21 cellular contexts compared by ENCODE assay signal in the genomic region with DNA sequence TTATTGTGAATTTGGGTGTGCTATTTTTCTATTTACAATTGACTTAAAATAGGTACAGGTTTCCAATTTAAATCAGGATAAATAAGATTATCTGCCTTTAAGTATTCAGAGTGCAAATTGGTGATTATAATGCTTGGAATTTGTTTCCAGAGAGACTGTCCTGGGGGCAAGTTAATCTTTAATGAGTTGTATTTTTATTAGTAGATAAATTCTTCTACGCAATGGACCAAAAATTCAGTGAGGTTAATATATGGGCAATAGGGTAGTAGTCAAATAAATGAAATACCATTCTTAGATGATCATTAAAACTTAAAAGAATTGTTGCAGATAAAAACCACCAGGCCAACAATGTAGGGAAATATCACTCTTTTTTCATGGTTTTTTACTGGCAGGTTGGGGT. TPM values are rescaled to one million over a fixed set of nuclear protein-coding genes. Genes with fewer than 3 reads are reported as not detected.
A peak's percentile ranks its signal among the peaks of the same experiment; 100 is the strongest.
DNase-seq lines count a peak whose midpoint lies in the region; ATAC-seq and TF ChIP-seq lines count a peak whose summit lies in the region.
"Had no signal": no experiment of that assay in that cellular context is flagged by ENCODE, and none has a peak within 500 bp of the region (broad histone marks: within the 10 kb centered on the region; RNA-seq: fewer than 3 reads in every experiment).

No MANE protein-coding gene starts in this region.

- H3K4me1 Mint-ChIP-seq in Calu3 (ENCODE audit: low read depth, unreplicated experiment) = peaks cover 52% of the 10 kb centered on the region
- peaks cover 7% of the 10 kb centered on the region for H3K4me1 Mint-ChIP-seq in glutamatergic neuron (ENCODE audit: low read depth, unreplicated experiment)

- H3K9me3 ChIP-seq in adipocyte (ENCODE audit: control insufficient read depth, low read length) (no peaks in the 10 kb centered on the region), psoas muscle (no peaks in the 10 kb centered on the region)

- H3K9me3 Mint-ChIP-seq in Calu3 (ENCODE audit: low read depth, unreplicated experiment) (no peaks in the 10 kb centered on the region), glutamatergic neuron (ENCODE audit: unreplicated experiment) (no peaks in the 10 kb centered on the region)
- H3K9me3 Mint-ChIP-seq: activated B cell treated with CpG ODN at 0.5 μM for 24 hours; activated CD4-positive, alpha-beta memory T cell treated with anti-CD3 and anti-CD28 coated beads, Interleukin-2, amount 10 ng/mL, durations not matched to agents 7 days and 5 days; activated naive CD4-positive, alpha-beta T cell treated with anti-CD3 and anti-CD28 coated beads for 36 hours; activated T-cell treated with anti-CD3 and anti-CD28 coated beads, Interleukin-2, amount 50 U/mL, for 24 hours had no signal

- no peak overlapping the region for H3K27ac ChIP-seq in psoas muscle

- no peaks in the 10 kb centered on the region for H3K27me3 Mint-ChIP-seq in Calu3 (ENCODE audit: unreplicated experiment)
- peaks cover 2% of the 10 kb centered on the region for H3K27me3 Mint-ChIP-seq in glutamatergic neuron (ENCODE audit: unreplicated experiment)

- no TSS peak for BruUV-seq in Calu3 (replicated peaks; lab: Mats Ljungman, UMichigan)

- peaks cover 42% of the 10 kb centered on the region for H3K4me1 ChIP-seq in adipocyte (ENCODE audit: control insufficient read depth, insufficient read depth, low read length)
- H3K4me1 ChIP-seq in psoas muscle = peaks cover 6% of the 10 kb centered on the region

- peak overlapping the region; percentile 93 for H3K9ac ChIP-seq in adipocyte (ENCODE audit: low read length)

- ATAC-seq in psoas muscle (no peak), HG03520 (IDR thresholded peaks at IDR 0.05; ENCODE audit: unreplicated experiment) (no peak)
- ATAC-seq: sciatic nerve had no signal

- peak overlapping the region; percentile 77 for H3K4me3 Mint-ChIP-seq in Calu3 (ENCODE audit: low read depth, unreplicated experiment)
- no peak overlapping the region for H3K4me3 Mint-ChIP-seq in glutamatergic neuron (ENCODE audit: unreplicated experiment)
- H3K4me3 Mint-ChIP-seq: activated B cell treated with CpG ODN at 0.5 μM for 24 hours; activated CD4-positive, alpha-beta memory T cell treated with anti-CD3 and anti-CD28 coated beads, Interleukin-2, amount 10 ng/mL, durations not matched to agents 7 days and 5 days; activated naive CD4-positive, alpha-beta T cell treated with anti-CD3 and anti-CD28 coated beads for 36 hours; activated T-cell treated with anti-CD3 and anti-CD28 coated beads, Interleukin-2, amount 50 U/mL, for 24 hours; CD8-positive, alpha-beta memory T cell had no signal

- H3K4me3 ChIP-seq in adipocyte (ENCODE audit: low read length) (peak overlapping the region; percentile 91), fibroblast of the aortic adventitia (ENCODE audit: low read depth, low read length) (peak overlapping the region; percentile 91), psoas muscle (peak overlapping the region; percentile 80)
- H3K4me3 ChIP-seq: lung had no signal

- TF ChIP-seq CTCF in Calu3 (IDR thresholded peaks at IDR 0.05; ENCODE audit: unreplicated experiment) (no peak), fibroblast of the aortic adventitia (IDR thresholded peaks at IDR 0.05; ENCODE audit: insufficient read depth, low read length) (no peak), psoas muscle (IDR thresholded peaks at IDR 0.05) (no peak), glutamatergic neuron (IDR thresholded peaks at IDR 0.05; ENCODE audit: partially characterized antibody, unreplicated experiment) (no peak)

- H3K27me3 ChIP-seq in adipocyte (replicated peaks; ENCODE audit: control insufficient read depth, insufficient read depth, low read length) (no peaks in the 10 kb centered on the region), psoas muscle (ENCODE audit: insufficient read depth in 3 of 3, low read length in 2 of 3) (peaks cover 0 to 5% (median 3%) of the 10 kb centered on the region in 3 donors)

- no peaks in the 10 kb centered on the region for H3K36me3 ChIP-seq in adipocyte (ENCODE audit: control insufficient read depth, insufficient read depth, low read length, severe bottlenecking)
- no peaks in the 10 kb centered on the region for H3K36me3 ChIP-seq in psoas muscle (ENCODE audit: insufficient read depth in 1 of 2, low read depth in 1 of 2)

- H3K27ac Mint-ChIP-seq in Calu3 (ENCODE audit: unreplicated experiment) (peak overlapping the region; percentile 89), glutamatergic neuron (ENCODE audit: unreplicated experiment) (no peak overlapping the region)
- H3K27ac Mint-ChIP-seq: activated B cell treated with CpG ODN at 0.5 μM for 24 hours; activated CD4-positive, alpha-beta memory T cell treated with anti-CD3 and anti-CD28 coated beads, Interleukin-2, amount 10 ng/mL, durations not matched to agents 7 days and 5 days; activated naive CD4-positive, alpha-beta T cell treated with anti-CD3 and anti-CD28 coated beads for 36 hours; activated T-cell treated with anti-CD3 and anti-CD28 coated beads, Interleukin-2, amount 50 U/mL, for 24 hours; CD8-positive, alpha-beta memory T cell had no signal

- DNase-seq in Calu3 (peak; percentile 44), adipocyte (ENCODE audit: low read depth) (no peak), fibroblast of the aortic adventitia (ENCODE audit: low read depth) (peak; percentile 47), psoas muscle (no peak), glutamatergic neuron (no peak)
- DNase-seq in activated CD8-positive, alpha-beta memory T cell treated with anti-CD3 and anti-CD28 coated beads, Interleukin-2, amount 50 U/mL, for 4 hours = no peak
- DNase-seq: activated B cell treated with CpG ODN at 0.5 μM for 24 hours; activated CD4-positive, alpha-beta memory T cell treated with anti-CD3 and anti-CD28 coated beads, Interleukin-2, amount 10 ng/mL, durations not matched to agents 7 days and 5 days; activated naive CD4-positive, alpha-beta T cell treated with anti-CD3 and anti-CD28 coated beads for 36 hours; activated T-cell treated with anti-CD3 and anti-CD28 coated beads, Interleukin-2, amount 50 U/mL, for 24 hours; CD8-positive, alpha-beta memory T cell; head of caudate nucleus; Karpas-422; NCI-H1436; NCI-H2171; NCI-H69; occipital lobe; T-helper 9 cell had no signal

- CTCF ChIA-PET in Calu3 (lab: Charles Lee) = no interaction called here

- 89 to 95% (median 93%) methylated on average over 1 of the region's 1 CpG for WGBS in psoas muscle, 3 donors

- peaks cover 62% of the 10 kb centered on the region for H3K36me3 Mint-ChIP-seq in Calu3 (ENCODE audit: insufficient read depth, unreplicated experiment)
- no peaks in the 10 kb centered on the region for H3K36me3 Mint-ChIP-seq in glutamatergic neuron (ENCODE audit: unreplicated experiment)
- H3K36me3 Mint-ChIP-seq: CD8-positive, alpha-beta memory T cell had no signal

- intact Hi-C loops in Calu3 (cut with micrococcal nuclease; ENCODE audit: unreplicated experiment) = loop anchor here (1.0 to 10.0 kb wide), 6 partner anchors 48 to 659 kb away; a partner anchor contains a TSS
- intact Hi-C loops in psoas muscle (cut with DNase I) = loop anchor here in 1 of 2 donors (10.0 kb wide), 1 partner anchor 101 kb away; no protein-coding TSS in a partner anchor

RNA-seq across cellular contexts. Expression of a gene that starts 3.4 kb away (rescaled TPM):
- total RNA-seq in Calu3 (2022) = 58.0 and 70.2 TPM in 2 replicates
- total RNA-seq in fibroblast of the aortic adventitia (ENCODE audit: low replicate concordance) = 123 and 177 TPM in 2 replicates
- total RNA-seq in psoas muscle = 10 to 100 TPM in 1 of 4 donors, 1 to 10 TPM in 3; 6.3 to 13.2 (median 7.5) TPM
- polyA plus RNA-seq in psoas muscle = 1 to 10 TPM; 4.7 to 7.6 (median 4.8) TPM
- total RNA-seq in glutamatergic neuron (ENCODE audit: unreplicated experiment) = 0.12 TPM
- total RNA-seq: activated B cell treated with CpG ODN at 0.5 μM for 24 hours; activated naive CD4-positive, alpha-beta T cell treated with anti-CD3 and anti-CD28 coated beads for 36 hours; CD8-positive, alpha-beta memory T cell had no signal
- polyA plus RNA-seq: CD8-positive, alpha-beta memory T cell had no signal

Comparison
In these comparisons a context has a peak if more than half of its experiments do, and no peak if none do; other contexts are left out.
1. DNase-seq: peak in Calu3 (single experiment) and fibroblast of the aortic adventitia (single experiment); none in adipocyte (single experiment), psoas muscle (0 of 2), activated CD8-positive, alpha-beta memory T cell treated with anti-CD3 and anti-CD28 coated beads, Interleukin-2, amount 50 U/mL, for 4 hours (single experiment) and glutamatergic neuron (single experiment).
2. Peak in every context shown above with its lines, with median percentiles within 50 percentile points of each other: H3K4me3 ChIP-seq.